Comparison of ENCODE assay signal across 8 cellular contexts in genomic region chr4:151408630-151409469, GRCh38. TPM values are rescaled to one million over a fixed set of nuclear protein-coding genes. Genes with fewer than 3 reads are reported as not detected.
DNase-seq lines count a peak whose midpoint lies in the region; ATAC-seq and TF ChIP-seq lines count a peak whose summit lies in the region.

TSS of gene FHIP1A (plus strand) at chr4:151409176. CDS start at chr4:151566260, 157,084 bp downstream.

- H3K27ac ChIP-seq in gastroesophageal sphincter (peak within 1 kb of the TSS in 3 of 4 donors; percentile 48 to 73 (median 65)), osteoblast (ENCODE audit: low read depth, low read length) (peak within 1 kb of the TSS; percentile 28), tibial artery (peak within 1 kb of the TSS; percentile 44 to 57)

- no peaks in the 10 kb centered on the region for H3K79me2 ChIP-seq in osteoblast (ENCODE audit: insufficient read depth, low read length)

- H3K27me3 ChIP-seq in gastroesophageal sphincter (no peaks in the 10 kb centered on the region), osteoblast (ENCODE audit: insufficient read depth, low read length) (peaks cover 32% of the 10 kb centered on the region), tibial artery (no peaks in the 10 kb centered on the region)

- H3K4me2 ChIP-seq in osteoblast (ENCODE audit: insufficient read depth, low read length): peak within 1 kb of the TSS; percentile 91

- intact Hi-C loops in tibial artery (cut with DNase I; ENCODE audit: low total_unique reads): no loop called here

- H3K4me1 ChIP-seq in gastroesophageal sphincter (peaks cover 0 to 21% (median 12%) of the 10 kb centered on the region in 3 donors), osteoblast (ENCODE audit: insufficient read depth, low read length) (peaks cover 11% of the 10 kb centered on the region), tibial artery (peaks cover 0 to 20% (median 13%) of the 10 kb centered on the region in 4 donors)

- ATAC-seq in GM21360 (IDR thresholded peaks at IDR 0.05; ENCODE audit: unreplicated experiment) (peak; percentile 85), gastroesophageal sphincter (peak; percentile 89)

- no peak for TF ChIP-seq POLR2A in gastroesophageal sphincter (IDR thresholded peaks at IDR 0.05)

- H3K4me3 ChIP-seq in gastroesophageal sphincter: peak within 1 kb of the TSS; percentile 35 to 60
- peak within 1 kb of the TSS; percentile 70 for H3K4me3 ChIP-seq in osteoblast (ENCODE audit: insufficient read depth, low read length)
- peak within 1 kb of the TSS; percentile 56 to 64 for H3K4me3 ChIP-seq in tibial artery

- peak within 1 kb of the TSS; percentile 91 for H2AFZ ChIP-seq in osteoblast (ENCODE audit: low read length)

- TF ChIP-seq EP300 in gastroesophageal sphincter (IDR thresholded peaks at IDR 0.05): no peak

- H3K9me3 ChIP-seq in gastroesophageal sphincter (no peaks in the 10 kb centered on the region), osteoblast (ENCODE audit: low read depth, low read length) (no peaks in the 10 kb centered on the region), tibial artery (no peaks in the 10 kb centered on the region)

- H3K36me3 ChIP-seq in gastroesophageal sphincter (no peaks in the 10 kb centered on the region), osteoblast (ENCODE audit: insufficient read depth, low read length) (no peaks in the 10 kb centered on the region), tibial artery (no peaks in the 10 kb centered on the region)

- H4K20me1 ChIP-seq in osteoblast (ENCODE audit: insufficient read depth, low read length): no peaks in the 10 kb centered on the region

- 2% methylated on average over 9 of the region's 84 CpGs; no CpG with 5 or more reads in 1 of the 2 donors for WGBS in gastroesophageal sphincter (ENCODE audit: low coverage in 1 of 2), 2 donors

- TF ChIP-seq CTCF in gastroesophageal sphincter (IDR thresholded peaks at IDR 0.05): peak in 2 of 4 experiments; percentile 13 to 32
- no peak for TF ChIP-seq CTCF in osteoblast (IDR thresholded peaks at IDR 0.05; ENCODE audit: extremely low read depth, low read depth, low read length)
- peak in 1 of 2 experiments; percentile 5 for TF ChIP-seq CTCF in tibial artery (IDR thresholded peaks at IDR 0.05)

- peak; percentile 92 for DNase-seq in DMS 273 (lab: John Stamatoyannopoulos, UW; ENCODE audit: unreplicated experiment)
- DNase-seq in HPDE6-E6E7 (ENCODE audit: extremely low spot score): peak; percentile 87
- DNase-seq in RKO (ENCODE audit: low spot score): peak; percentile 75
- peak; percentile 56 for DNase-seq in activated gamma-delta T cell treated with anti-CD3 and anti-CD28 coated beads, Interleukin-2, amount 50 U/mL, for 16 hours (ENCODE audit: low read depth)
- peak; percentile 95 for DNase-seq in osteoblast (ENCODE audit: insufficient read length, low spot score, missing footprints)
- peak; percentile 30 to 79 for DNase-seq in tibial artery

RNA-seq across cellular contexts. Expression of gene FHIP1A, which starts in this region (rescaled TPM):
- 10 to 100 TPM in 1 of 4 donors, 1 to 10 TPM in 3; 3.3 to 19.5 (median 4.9) TPM for total RNA-seq in gastroesophageal sphincter
- total RNA-seq in osteoblast: 4.4 and 4.7 TPM in 2 replicates

Comparison
In these comparisons a context has a peak if more than half of its experiments do, and no peak if none do; other contexts are left out.
1. Peak in every context shown above with its lines: DNase-seq, ATAC-seq, H3K4me3 ChIP-seq and H3K27ac ChIP-seq.